In the genomic region with DNA sequence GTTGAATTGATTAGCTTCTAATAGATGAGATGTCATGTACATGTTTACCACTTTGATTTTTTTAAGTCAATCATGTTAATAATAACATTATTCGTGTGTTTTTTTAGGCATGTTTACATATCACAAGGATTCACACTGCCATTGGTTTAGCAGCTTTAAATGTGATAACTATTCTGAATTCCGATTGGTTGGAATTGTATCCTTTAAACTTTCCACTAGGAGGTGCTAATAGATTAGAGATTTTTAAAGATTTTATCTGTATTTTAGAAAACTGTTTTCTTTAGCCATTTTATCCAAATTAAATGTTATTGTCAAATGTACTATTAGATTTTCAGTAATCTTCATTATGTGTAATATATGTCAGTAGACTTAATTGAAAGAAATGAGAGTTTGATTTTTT, we compare ENCODE assay signal across 9 cellular contexts.
A peak's percentile ranks its signal among the peaks of the same experiment; 100 is the strongest.
DNase-seq lines count a peak whose midpoint lies in the region; ATAC-seq and TF ChIP-seq lines count a peak whose summit lies in the region.
"Had no signal": no experiment of that assay in that cellular context is flagged by ENCODE, and none has a peak within 500 bp of the region (broad histone marks: within the 10 kb centered on the region; RNA-seq: fewer than 3 reads in every experiment).

No MANE protein-coding gene starts in this region.

- H3K4me3 Mint-ChIP-seq in progenitor cell of endocrine pancreas (ENCODE audit: low read depth) = no peak overlapping the region
- H3K4me3 Mint-ChIP-seq: activated naive CD4-positive, alpha-beta T cell treated with anti-CD3 and anti-CD28 coated beads, Interleukin-2, amount 50 U/mL, for 24 hours had no signal

- H3K27me3 Mint-ChIP-seq in progenitor cell of endocrine pancreas = no peaks in the 10 kb centered on the region
- H3K27me3 Mint-ChIP-seq: activated naive CD4-positive, alpha-beta T cell treated with anti-CD3 and anti-CD28 coated beads, Interleukin-2, amount 50 U/mL, for 24 hours had no signal

- TF ChIP-seq POLR2A in erythroblast (IDR thresholded peaks at IDR 0.05; ENCODE audit: low read length) = no peak

- DNase-seq in NCI-H460 (ENCODE audit: extremely low read depth, low read depth) = peak; percentile 60
- peak; percentile 17 to 18 for DNase-seq in erythroblast (lab: John Stamatoyannopoulos, UW)
- no peak for DNase-seq in progenitor cell of endocrine pancreas (ENCODE audit: low spot score, unreplicated experiment)
- no peak for DNase-seq in activated effector memory CD4-positive, alpha-beta T cell treated with anti-CD3 and anti-CD28 coated beads, Interleukin-2, amount 50 U/mL, for 16 hours
- no peak for DNase-seq in putamen (ENCODE audit: low spot score)

- TF ChIP-seq CTCF in GM12873 (IDR thresholded peaks at IDR 0.05; ENCODE audit: insufficient read depth, low read depth, low read length, missing control alignments) = peak; percentile 17
- peak; percentile 43 for TF ChIP-seq CTCF in progenitor cell of endocrine pancreas (IDR thresholded peaks at IDR 0.05; ENCODE audit: unreplicated experiment)

- H3K27ac Mint-ChIP-seq in progenitor cell of endocrine pancreas = no peak overlapping the region
- H3K27ac Mint-ChIP-seq: activated naive CD4-positive, alpha-beta T cell treated with anti-CD3 and anti-CD28 coated beads, Interleukin-2, amount 50 U/mL, for 24 hours had no signal

- peaks cover 2% of the 10 kb centered on the region for H3K36me3 Mint-ChIP-seq in progenitor cell of endocrine pancreas (ENCODE audit: insufficient read depth)
- H3K36me3 Mint-ChIP-seq: activated naive CD4-positive, alpha-beta T cell treated with anti-CD3 and anti-CD28 coated beads, Interleukin-2, amount 50 U/mL, for 24 hours had no signal

- H3K9me3 Mint-ChIP-seq in progenitor cell of endocrine pancreas (ENCODE audit: low read depth) = no peaks in the 10 kb centered on the region
- H3K9me3 Mint-ChIP-seq: activated naive CD4-positive, alpha-beta T cell treated with anti-CD3 and anti-CD28 coated beads, Interleukin-2, amount 50 U/mL, for 24 hours had no signal

- no peak for ATAC-seq in HG03521 (IDR thresholded peaks at IDR 0.05; ENCODE audit: unreplicated experiment)
- no peak for ATAC-seq in HG03460 (IDR thresholded peaks at IDR 0.05; ENCODE audit: unreplicated experiment)

- no peaks in the 10 kb centered on the region for H3K4me1 Mint-ChIP-seq in progenitor cell of endocrine pancreas (ENCODE audit: low read depth)
- H3K4me1 Mint-ChIP-seq: activated naive CD4-positive, alpha-beta T cell treated with anti-CD3 and anti-CD28 coated beads, Interleukin-2, amount 50 U/mL, for 24 hours had no signal

Comparison
In these comparisons a context has a peak if more than half of its experiments do, and no peak if none do; other contexts are left out.
1. DNase-seq: peak in NCI-H460 (single experiment) and erythroblast (2 of 2); none in progenitor cell of endocrine pancreas (single experiment), activated effector memory CD4-positive, alpha-beta T cell treated with anti-CD3 and anti-CD28 coated beads, Interleukin-2, amount 50 U/mL, for 16 hours (single experiment) and putamen (single experiment).